In the genomic region with DNA sequence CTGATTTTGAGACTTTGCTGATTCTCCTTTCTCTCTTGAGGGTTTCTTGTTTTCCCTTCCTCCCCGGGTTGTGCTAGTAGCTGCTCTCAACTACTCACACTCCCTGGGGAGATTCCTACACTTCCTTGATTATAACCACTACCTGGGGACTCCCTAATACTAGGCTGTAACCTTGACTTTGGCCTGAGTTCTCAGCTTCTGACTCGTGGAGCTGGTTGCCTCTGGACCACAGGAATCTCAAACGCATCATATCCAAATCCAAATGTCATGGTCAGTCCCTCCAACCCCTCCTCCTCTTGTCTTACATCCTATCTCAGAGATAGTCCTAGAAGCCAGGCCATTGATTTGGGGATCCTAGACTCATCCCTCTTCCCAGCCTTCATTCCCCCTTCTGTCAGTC, we compare ENCODE assay signal across 13 cellular contexts.
"Had no signal": no experiment of that assay in that cellular context is flagged by ENCODE, and none has a peak within 500 bp of the region (broad histone marks: within the 10 kb centered on the region; RNA-seq: fewer than 3 reads in every experiment).

No MANE protein-coding gene starts in this region.

- H3K27me3 Mint-ChIP-seq: activated B cell treated with CpG ODN at 0.5 μM for 24 hours; activated CD4-positive, alpha-beta T cell treated with anti-CD3 and anti-CD28 coated beads, Interleukin-2, amount 10 ng/mL, durations not matched to agents 24 days and 14 days; activated naive CD8-positive, alpha-beta T cell treated with anti-CD3 and anti-CD28 coated beads, Interleukin-2, amount 10 ng/mL, durations not matched to agents 7 days and 5 days; memory B cell had no signal

- H3K27ac ChIP-seq: ovary, testis had no signal

- H3K9me3 ChIP-seq: ovary, testis had no signal

- H3K27ac Mint-ChIP-seq: activated B cell treated with CpG ODN at 0.5 μM for 24 hours; activated CD4-positive, alpha-beta T cell treated with anti-CD3 and anti-CD28 coated beads, Interleukin-2, amount 10 ng/mL, durations not matched to agents 24 days and 14 days; activated naive CD8-positive, alpha-beta T cell treated with anti-CD3 and anti-CD28 coated beads, Interleukin-2, amount 10 ng/mL, durations not matched to agents 7 days and 5 days; activated T-helper 2 cell treated with anti-CD3 and anti-CD28 coated beads, Interferon-gamma antibody, Interleukin-2, Interleukin-4, amounts not matched to agents 10 μg/mL and 5 μg/mL and 100 μg/mL, durations not matched to agents 14 hours and 24 hours and 36 hours; endodermal cell; memory B cell had no signal

- H3K4me3 Mint-ChIP-seq: activated B cell treated with CpG ODN at 0.5 μM for 24 hours; activated CD4-positive, alpha-beta T cell treated with anti-CD3 and anti-CD28 coated beads, Interleukin-2, amount 10 ng/mL, durations not matched to agents 24 days and 14 days; activated naive CD8-positive, alpha-beta T cell treated with anti-CD3 and anti-CD28 coated beads, Interleukin-2, amount 10 ng/mL, durations not matched to agents 7 days and 5 days; endodermal cell; immature natural killer cell; memory B cell had no signal

- DNase-seq: activated B cell treated with CpG ODN at 0.5 μM for 24 hours; activated CD4-positive, alpha-beta T cell treated with anti-CD3 and anti-CD28 coated beads, Interleukin-2, amount 10 ng/mL, durations not matched to agents 24 days and 14 days; activated naive CD8-positive, alpha-beta T cell treated with anti-CD3 and anti-CD28 coated beads, Interleukin-2, amount 10 ng/mL, durations not matched to agents 7 days and 5 days; anterior cingulate cortex; endodermal cell; glutamatergic neuron; ovary; stimulated activated CD4-positive, alpha-beta T cell treated with anti-CD3 and anti-CD28 coated beads, Interleukin-2, amount 100 ng/mL, for 48 hours; stimulated activated naive CD4-positive, alpha-beta T cell treated with Interleukin-2 at 50 U/mL for 16 hours; testis had no signal

- H3K9me3 Mint-ChIP-seq: activated B cell treated with CpG ODN at 0.5 μM for 24 hours; activated CD4-positive, alpha-beta T cell treated with anti-CD3 and anti-CD28 coated beads, Interleukin-2, amount 10 ng/mL, durations not matched to agents 24 days and 14 days; activated naive CD8-positive, alpha-beta T cell treated with anti-CD3 and anti-CD28 coated beads, Interleukin-2, amount 10 ng/mL, durations not matched to agents 7 days and 5 days; activated T-helper 2 cell treated with anti-CD3 and anti-CD28 coated beads, Interferon-gamma antibody, Interleukin-2, Interleukin-4, amounts not matched to agents 10 μg/mL and 5 μg/mL and 100 μg/mL, durations not matched to agents 14 hours and 24 hours and 36 hours; endodermal cell; immature natural killer cell; memory B cell had no signal

- H3K36me3 ChIP-seq: ovary had no signal

- H3K4me3 ChIP-seq: ovary, testis had no signal

- H3K27me3 ChIP-seq: ovary, testis had no signal
